In the genomic region with DNA sequence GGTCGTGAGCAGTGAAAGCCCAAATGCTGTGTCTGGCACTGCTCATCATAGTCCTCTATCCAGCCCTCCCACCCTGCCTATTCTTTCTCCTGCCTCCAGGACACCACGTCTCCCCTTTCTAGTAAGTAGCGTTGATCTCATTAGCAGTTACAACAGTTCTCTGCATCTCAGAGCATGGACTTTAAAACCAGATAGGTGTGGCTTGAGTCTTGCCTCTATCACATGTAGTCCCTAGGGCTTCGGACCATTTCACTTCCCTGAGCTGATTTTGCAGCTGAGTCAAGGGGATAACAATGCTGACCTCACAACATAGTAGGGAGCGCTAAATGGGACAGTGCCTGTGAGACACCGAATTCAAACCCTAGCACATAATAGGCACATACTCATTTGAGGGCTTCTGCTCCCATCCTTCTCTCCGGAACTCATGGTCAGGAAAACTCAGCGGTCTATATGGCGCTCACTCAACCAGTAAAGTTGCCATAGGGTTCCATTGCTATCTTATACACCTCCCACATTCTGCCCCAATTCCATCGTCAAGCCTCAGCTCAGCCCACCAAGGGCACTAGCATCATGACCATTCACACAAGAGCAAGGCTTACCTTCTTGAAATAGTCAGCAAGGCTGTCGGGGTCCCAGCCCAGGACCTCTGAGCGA, we compare ENCODE assay signal across 8 cellular contexts. TPM values are rescaled to one million over a fixed set of nuclear protein-coding genes. Genes with fewer than 3 reads are reported as not detected.
DNase-seq lines count a peak whose midpoint lies in the region; ATAC-seq lines count a peak whose summit lies in the region.

No MANE protein-coding gene starts in this region.

- DNase-seq in activated CD4-positive, alpha-beta memory T cell treated with anti-CD3 and anti-CD28 coated beads for 36 hours, result no peak
- no peak for DNase-seq in natural killer cell treated with Interleukin-12 subunit alpha and Interleukin-12 subunit beta and Interleukin-15 and Interleukin-18, amount 100 ng/mL, for 72 hours (ENCODE audit: low spot score)
- DNase-seq in nucleus accumbens (lab: John Stamatoyannopoulos, UW) (no peak), AG08396 (ENCODE audit: low spot score) (no peak), LoVo (ENCODE audit: low spot score) (no peak)
- no peak for DNase-seq in activated CD4-positive, alpha-beta T cell treated with anti-CD3 and anti-CD28 coated beads, Interleukin-2, amount 50 U/mL, for 48 hours

- H3K4me1 Mint-ChIP-seq in activated CD4-positive, alpha-beta memory T cell treated with anti-CD3 and anti-CD28 coated beads for 36 hours (ENCODE audit: low read depth), result peaks cover 68% of the 10 kb centered on the region
- peaks cover 66 to 70% of the 10 kb centered on the region in 2 donors for H3K4me1 Mint-ChIP-seq in natural killer cell treated with Interleukin-12 subunit alpha and Interleukin-12 subunit beta and Interleukin-15 and Interleukin-18, amount 100 ng/mL, for 72 hours (ENCODE audit: low read depth in 2 of 2)

- CTCF ChIA-PET in activated CD4-positive, alpha-beta memory T cell treated with anti-CD3 and anti-CD28 coated beads for 36 hours (lab: Charles Lee), result interaction anchor here (0.9 to 11.1 kb wide), 9 partner anchors 8 to 71 kb away, joined by 3 to 137 read pairs (median 36); no protein-coding TSS in a partner anchor

- POLR2A ChIA-PET in activated CD4-positive, alpha-beta memory T cell treated with anti-CD3 and anti-CD28 coated beads for 36 hours (lab: Charles Lee), result interaction anchor here (1.0 to 13.2 kb wide), 13 partner anchors 8 to 1879 kb away, joined by 3 to 144 read pairs (median 8); no protein-coding TSS in a partner anchor

- ATAC-seq in GM19025 (IDR thresholded peaks at IDR 0.05; ENCODE audit: low read depth, unreplicated experiment), result peak; percentile 47
- ATAC-seq in HG02759 (IDR thresholded peaks at IDR 0.05; ENCODE audit: unreplicated experiment), result peak; percentile 52
- peak in 1 of 2 donors; percentile 26 for ATAC-seq in natural killer cell treated with Interleukin-12 subunit alpha and Interleukin-12 subunit beta and Interleukin-15 and Interleukin-18, amount 100 ng/mL, for 72 hours

- H3K36me3 Mint-ChIP-seq in activated CD4-positive, alpha-beta memory T cell treated with anti-CD3 and anti-CD28 coated beads for 36 hours, result peaks cover 52% of the 10 kb centered on the region
- H3K36me3 Mint-ChIP-seq in natural killer cell treated with Interleukin-12 subunit alpha and Interleukin-12 subunit beta and Interleukin-15 and Interleukin-18, amount 100 ng/mL, for 72 hours, result peaks cover 44% of the 10 kb centered on the region

- H3K9me3 Mint-ChIP-seq in activated CD4-positive, alpha-beta memory T cell treated with anti-CD3 and anti-CD28 coated beads for 36 hours, result no peaks in the 10 kb centered on the region
- no peaks in the 10 kb centered on the region for H3K9me3 Mint-ChIP-seq in natural killer cell treated with Interleukin-12 subunit alpha and Interleukin-12 subunit beta and Interleukin-15 and Interleukin-18, amount 100 ng/mL, for 72 hours

- intact Hi-C loops in activated CD4-positive, alpha-beta memory T cell treated with anti-CD3 and anti-CD28 coated beads for 36 hours (cut with micrococcal nuclease), result loop anchor here (1.0 to 10.0 kb wide), 8 partner anchors 8 to 1878 kb away; a partner anchor contains a TSS

- H3K4me3 Mint-ChIP-seq in activated CD4-positive, alpha-beta memory T cell treated with anti-CD3 and anti-CD28 coated beads for 36 hours, result peak overlapping the region; percentile 99
- peak overlapping the region; percentile 96 for H3K4me3 Mint-ChIP-seq in natural killer cell treated with Interleukin-12 subunit alpha and Interleukin-12 subunit beta and Interleukin-15 and Interleukin-18, amount 100 ng/mL, for 72 hours

- no peaks in the 10 kb centered on the region for H3K27me3 Mint-ChIP-seq in activated CD4-positive, alpha-beta memory T cell treated with anti-CD3 and anti-CD28 coated beads for 36 hours
- H3K27me3 Mint-ChIP-seq in natural killer cell treated with Interleukin-12 subunit alpha and Interleukin-12 subunit beta and Interleukin-15 and Interleukin-18, amount 100 ng/mL, for 72 hours, result no peaks in the 10 kb centered on the region

- peak overlapping the region; percentile 99 for H3K27ac Mint-ChIP-seq in activated CD4-positive, alpha-beta memory T cell treated with anti-CD3 and anti-CD28 coated beads for 36 hours
- H3K27ac Mint-ChIP-seq in natural killer cell treated with Interleukin-12 subunit alpha and Interleukin-12 subunit beta and Interleukin-15 and Interleukin-18, amount 100 ng/mL, for 72 hours, result peak overlapping the region; percentile 96 to 99

RNA-seq across cellular contexts. Expression of a gene that starts 0.5 kb away (rescaled TPM):
- 100 to 1,000 TPM; 212 to 213 TPM for total RNA-seq in activated CD4-positive, alpha-beta memory T cell treated with anti-CD3 and anti-CD28 coated beads for 36 hours
- total RNA-seq in natural killer cell treated with Interleukin-12 subunit alpha and Interleukin-12 subunit beta and Interleukin-15 and Interleukin-18, amount 100 ng/mL, for 72 hours, result 100 to 1,000 TPM; 282 to 360 TPM
